In the genomic region with DNA sequence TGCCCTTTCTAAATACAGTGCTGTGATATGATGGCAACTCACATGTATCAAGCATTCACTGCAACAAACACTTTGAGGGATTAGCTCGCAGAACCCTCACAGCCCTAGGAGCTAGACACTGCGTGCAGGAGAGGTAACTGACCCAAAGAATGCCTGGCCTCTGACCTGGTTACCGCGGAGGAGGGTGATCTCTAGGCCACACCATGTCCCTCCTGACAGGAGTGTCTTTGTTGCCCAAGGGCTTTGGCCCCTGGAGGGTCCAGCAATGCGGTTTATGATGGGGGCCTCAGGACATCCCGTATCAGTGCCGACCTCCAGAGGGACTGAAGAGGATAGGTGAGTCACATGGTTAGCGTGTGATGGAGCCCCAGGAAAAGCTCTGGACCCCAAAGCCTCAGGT, we compare ENCODE assay signal across 13 cellular contexts.
A peak's percentile ranks its signal among the peaks of the same experiment; 100 is the strongest.
DNase-seq lines count a peak whose midpoint lies in the region.
"Had no signal": no experiment of that assay in that cellular context is flagged by ENCODE, and none has a peak within 500 bp of the region (broad histone marks: within the 10 kb centered on the region; RNA-seq: fewer than 3 reads in every experiment).

No MANE protein-coding gene starts in this region.

- intact Hi-C loops in activated CD4-positive, alpha-beta T cell treated with anti-CD3 and anti-CD28 coated beads, Interleukin-2, amount 10 ng/mL, durations not matched to agents 24 days and 14 days (cut with micrococcal nuclease), result loop anchor here (1.0 to 5.0 kb wide), 4 partner anchors 17 to 272 kb away; a partner anchor contains a TSS
- intact Hi-C loops in activated T-helper 2 cell treated with anti-CD3 and anti-CD28 coated beads, Interferon-gamma antibody, Interleukin-2, Interleukin-4, amounts not matched to agents 10 μg/mL and 5 μg/mL and 100 μg/mL, durations not matched to agents 14 hours and 24 hours and 36 hours (cut with micrococcal nuclease), result no loop called here
- intact Hi-C loops in posterior vena cava (cut with DNase I), result no loop called here

- H3K36me3 Mint-ChIP-seq in activated CD4-positive, alpha-beta T cell treated with anti-CD3 and anti-CD28 coated beads, Interleukin-2, amount 10 ng/mL, durations not matched to agents 24 days and 14 days (ENCODE audit: low read depth), result peaks cover 1% of the 10 kb centered on the region
- no peaks in the 10 kb centered on the region for H3K36me3 Mint-ChIP-seq in activated T-helper 2 cell treated with anti-CD3 and anti-CD28 coated beads, Interferon-gamma antibody, Interleukin-2, Interleukin-4, amounts not matched to agents 10 μg/mL and 5 μg/mL and 100 μg/mL, durations not matched to agents 14 hours and 24 hours and 36 hours (ENCODE audit: low read depth)
- H3K36me3 Mint-ChIP-seq: brain had no signal

- no peaks in the 10 kb centered on the region for H3K27me3 Mint-ChIP-seq in activated CD4-positive, alpha-beta T cell treated with anti-CD3 and anti-CD28 coated beads, Interleukin-2, amount 10 ng/mL, durations not matched to agents 24 days and 14 days
- no peaks in the 10 kb centered on the region for H3K27me3 Mint-ChIP-seq in activated T-helper 2 cell treated with anti-CD3 and anti-CD28 coated beads, Interferon-gamma antibody, Interleukin-2, Interleukin-4, amounts not matched to agents 10 μg/mL and 5 μg/mL and 100 μg/mL, durations not matched to agents 14 hours and 24 hours and 36 hours (ENCODE audit: low read depth)

- H3K9me3 Mint-ChIP-seq in activated CD4-positive, alpha-beta T cell treated with anti-CD3 and anti-CD28 coated beads, Interleukin-2, amount 10 ng/mL, durations not matched to agents 24 days and 14 days, result no peaks in the 10 kb centered on the region
- H3K9me3 Mint-ChIP-seq in activated T-helper 2 cell treated with anti-CD3 and anti-CD28 coated beads, Interferon-gamma antibody, Interleukin-2, Interleukin-4, amounts not matched to agents 10 μg/mL and 5 μg/mL and 100 μg/mL, durations not matched to agents 14 hours and 24 hours and 36 hours, result no peaks in the 10 kb centered on the region

- H3K4me1 Mint-ChIP-seq in activated CD4-positive, alpha-beta T cell treated with anti-CD3 and anti-CD28 coated beads, Interleukin-2, amount 10 ng/mL, durations not matched to agents 24 days and 14 days, result peaks cover 44% of the 10 kb centered on the region
- peaks cover 48% of the 10 kb centered on the region for H3K4me1 Mint-ChIP-seq in activated T-helper 2 cell treated with anti-CD3 and anti-CD28 coated beads, Interferon-gamma antibody, Interleukin-2, Interleukin-4, amounts not matched to agents 10 μg/mL and 5 μg/mL and 100 μg/mL, durations not matched to agents 14 hours and 24 hours and 36 hours (ENCODE audit: low read depth)

- peak; percentile 67 for DNase-seq in activated CD4-positive, alpha-beta T cell treated with anti-CD3 and anti-CD28 coated beads, Interleukin-2, amount 10 ng/mL, durations not matched to agents 24 days and 14 days
- DNase-seq in activated CD4-positive, alpha-beta T cell treated with anti-CD3 and anti-CD28 coated beads, Interleukin-2, amount 50 U/mL, for 4 hours, result no peak
- DNase-seq in NAMALWA (ENCODE audit: low spot score) (peak; percentile 71), posterior vena cava (ENCODE audit: low spot score) (peak; percentile 32), NOMO-1 treated with DMSO at 0.1 percent for 48 hours (lab: John Stamatoyannopoulos, UW; ENCODE audit: unreplicated experiment) (no peak), NCI-H345 treated with DMSO at 0.1 percent for 48 hours (lab: John Stamatoyannopoulos, UW; ENCODE audit: unreplicated experiment) (no peak), NCI-H2107 (lab: John Stamatoyannopoulos, UW) (no peak)
- no peak for DNase-seq in activated T-helper 2 cell treated with anti-CD3 and anti-CD28 coated beads, Interferon-gamma antibody, Interleukin-2, Interleukin-4, amounts not matched to agents 10 μg/mL and 5 μg/mL and 100 μg/mL, durations not matched to agents 14 hours and 24 hours and 36 hours (ENCODE audit: low spot score)
- DNase-seq: Calu3, left ventricle myocardium inferior, upper lobe of left lung, WERI-Rb-1 had no signal

- peak overlapping the region; percentile 92 for H3K27ac Mint-ChIP-seq in activated CD4-positive, alpha-beta T cell treated with anti-CD3 and anti-CD28 coated beads, Interleukin-2, amount 10 ng/mL, durations not matched to agents 24 days and 14 days
- H3K27ac Mint-ChIP-seq in activated T-helper 2 cell treated with anti-CD3 and anti-CD28 coated beads, Interferon-gamma antibody, Interleukin-2, Interleukin-4, amounts not matched to agents 10 μg/mL and 5 μg/mL and 100 μg/mL, durations not matched to agents 14 hours and 24 hours and 36 hours, result peak overlapping the region; percentile 93

- peak overlapping the region; percentile 62 for H3K4me3 Mint-ChIP-seq in activated CD4-positive, alpha-beta T cell treated with anti-CD3 and anti-CD28 coated beads, Interleukin-2, amount 10 ng/mL, durations not matched to agents 24 days and 14 days
- peak overlapping the region; percentile 34 for H3K4me3 Mint-ChIP-seq in activated T-helper 2 cell treated with anti-CD3 and anti-CD28 coated beads, Interferon-gamma antibody, Interleukin-2, Interleukin-4, amounts not matched to agents 10 μg/mL and 5 μg/mL and 100 μg/mL, durations not matched to agents 14 hours and 24 hours and 36 hours (ENCODE audit: low read depth)

Comparison
In these comparisons a context has a peak if more than half of its experiments do, and no peak if none do; other contexts are left out.
1. DNase-seq: peak in activated CD4-positive, alpha-beta T cell treated with anti-CD3 and anti-CD28 coated beads, Interleukin-2, amount 10 ng/mL, durations not matched to agents 24 days and 14 days (single experiment), NAMALWA (single experiment) and posterior vena cava (single experiment); none in activated CD4-positive, alpha-beta T cell treated with anti-CD3 and anti-CD28 coated beads, Interleukin-2, amount 50 U/mL, for 4 hours (0 of 2), activated T-helper 2 cell treated with anti-CD3 and anti-CD28 coated beads, Interferon-gamma antibody, Interleukin-2, Interleukin-4, amounts not matched to agents 10 μg/mL and 5 μg/mL and 100 μg/mL, durations not matched to agents 14 hours and 24 hours and 36 hours (single experiment), NOMO-1 treated with DMSO at 0.1 percent for 48 hours (single experiment), NCI-H345 treated with DMSO at 0.1 percent for 48 hours (single experiment) and NCI-H2107 (single experiment).